Comparison of ENCODE assay signal across 8 cellular contexts in genomic region chr3:53044371-53045106, GRCh38. TPM values are rescaled to one million over a fixed set of nuclear protein-coding genes. Genes with fewer than 3 reads are reported as not detected.
DNase-seq lines count a peak whose midpoint lies in the region; ATAC-seq and TF ChIP-seq lines count a peak whose summit lies in the region.

No MANE protein-coding gene starts in this region.

- dilution Hi-C loops in IMR-90 (cut with HindIII; ENCODE audit: low sequenced_read_pairs, unreplicated experiment), result no loop called here

- H3K4ac ChIP-seq in IMR-90 (ENCODE audit: low read depth, low read length), result peak overlapping the region; percentile 53; the same call in 1 of the 2 replicates

- H3K14ac ChIP-seq in IMR-90 (replicated peaks; ENCODE audit: low read depth, low read length), result peak overlapping the region; percentile 22; the same call in 1 of the 2 replicates

- peak overlapping the region; percentile 53; the same call in 1 of the 2 replicates for H3K23ac ChIP-seq in IMR-90 (ENCODE audit: low read depth, low read length)

- peak overlapping the region; percentile 88 for H3K4me2 ChIP-seq in IMR-90 (ENCODE audit: low read depth, low read length)

- H2AK5ac ChIP-seq in IMR-90 (ENCODE audit: low read depth, low read length), result no peak overlapping the region

- H3K27me3 Mint-ChIP-seq in activated CD4-positive, alpha-beta T cell treated with anti-CD3 and anti-CD28 coated beads, Interleukin-2, amount 10 ng/mL, durations not matched to agents 7 days and 5 days, result peaks cover 9% of the 10 kb centered on the region

- peak overlapping the region; percentile 66 for H2AK9ac ChIP-seq in IMR-90 (replicated peaks; ENCODE audit: low read depth, low read length, poor library complexity)

- H2BK5ac ChIP-seq in IMR-90 (ENCODE audit: low read depth, low read length, poor library complexity, severe bottlenecking), result no peak overlapping the region

- peak overlapping the region in 1 of 2 experiments; percentile 74; a peak in 2 of 4 replicates for H4K8ac ChIP-seq in IMR-90 (ENCODE audit: low read depth in 2 of 2, low read length in 2 of 2)

- BruUV-seq in IMR-90 (replicated peaks; lab: Mats Ljungman, UMichigan), result no TSS peak

- H3K18ac ChIP-seq in IMR-90 (ENCODE audit: low read depth, low read length), result no peak overlapping the region; the same call in 1 of the 2 replicates

- H3K56ac ChIP-seq in IMR-90 (ENCODE audit: extremely low read depth, insufficient read depth, low read length), result no peak overlapping the region; the same call in 1 of the 2 replicates

- H3K4me3 ChIP-seq in AG04449 (ENCODE audit: low read depth, low read length) (peak overlapping the region; percentile 69), IMR-90 (ENCODE audit: insufficient read depth, low read depth, low read length) (peak overlapping the region; percentile 93), lung (peak overlapping the region; percentile 68)
- peak overlapping the region; percentile 74 for H3K4me3 ChIP-seq in effector memory CD4-positive, alpha-beta T cell (ENCODE audit: insufficient read depth, low read depth, low read length, poor library complexity, severe bottlenecking)

- H3K4me1 ChIP-seq in IMR-90 (ENCODE audit: control insufficient read depth, insufficient read depth, low read length) (no peaks in the 10 kb centered on the region), lung (ENCODE audit: control insufficient read depth in 2 of 2, insufficient read depth in 2 of 2, low read length in 2 of 2) (peaks cover 4 to 8% of the 10 kb centered on the region in 2 donors)
- peaks cover 20% of the 10 kb centered on the region for H3K4me1 ChIP-seq in effector memory CD4-positive, alpha-beta T cell (ENCODE audit: control insufficient read depth, insufficient read depth, low read length, poor library complexity, severe bottlenecking)

- in situ Hi-C loops in IMR-90 (cut with MboI; ENCODE audit: low sequenced_read_pairs), result no loop called here

- H2AFZ ChIP-seq in IMR-90 (replicated peaks; ENCODE audit: low read length, poor library complexity), result peak overlapping the region; percentile 95

- no peaks in the 10 kb centered on the region for H3K9me1 ChIP-seq in IMR-90 (ENCODE audit: insufficient read depth, low read length)

- no peaks in the 10 kb centered on the region for H3K9me3 ChIP-seq in IMR-90 (ENCODE audit: control insufficient read depth, insufficient read depth, low read length)
- no peaks in the 10 kb centered on the region for H3K9me3 ChIP-seq in effector memory CD4-positive, alpha-beta T cell (ENCODE audit: control insufficient read depth, low read length)
- no peaks in the 10 kb centered on the region for H3K9me3 ChIP-seq in lung (ENCODE audit: control insufficient read depth in 2 of 2, insufficient read depth in 1 of 2, low read length in 1 of 2)

- no peak for DNase-seq in AG04449 (ENCODE audit: low read depth, low spot score)
- DNase-seq in IMR-90, result peak; percentile 40
- peak; percentile 46 for DNase-seq in activated CD4-positive, alpha-beta T cell treated with anti-CD3 and anti-CD28 coated beads, Interleukin-2, amount 10 ng/mL, durations not matched to agents 7 days and 5 days
- peak; percentile 8 to 33 (median 21) for DNase-seq in effector memory CD4-positive, alpha-beta T cell
- DNase-seq in lung (ENCODE audit: low spot score), result no peak
- DNase-seq in stimulated activated effector memory CD8-positive, alpha-beta T cell treated with anti-CD3 and anti-CD28 coated beads, Interleukin-12 subunit alpha, Interleukin-12 subunit beta, amount 100 ng/mL, for 72 hours (ENCODE audit: low spot score in 2 of 2), result peak in 1 of 2 donors; percentile 74
- DNase-seq in GF-D8 (lab: John Stamatoyannopoulos, UW), result no peak

- H3K9me3 Mint-ChIP-seq in activated CD4-positive, alpha-beta T cell treated with anti-CD3 and anti-CD28 coated beads, Interleukin-2, amount 10 ng/mL, durations not matched to agents 7 days and 5 days, result no peaks in the 10 kb centered on the region
- H3K9me3 Mint-ChIP-seq in stimulated activated effector memory CD8-positive, alpha-beta T cell treated with anti-CD3 and anti-CD28 coated beads, Interleukin-12 subunit alpha, Interleukin-12 subunit beta, amount 100 ng/mL, for 72 hours, result no peaks in the 10 kb centered on the region

- H3K27ac ChIP-seq in IMR-90 (ENCODE audit: insufficient read depth, low read length) (0 out of 2 replicates have a peak overlapping the region, but pooled peaks have one; percentile 20), lung (ENCODE audit: low read depth in 1 of 2, low read length in 1 of 2) (peak overlapping the region; percentile 91 to 97)
- H3K27ac ChIP-seq in effector memory CD4-positive, alpha-beta T cell (ENCODE audit: insufficient read depth, low read length, poor library complexity, severe bottlenecking), result peak overlapping the region; percentile 90

- H4K20me1 ChIP-seq in IMR-90 (ENCODE audit: insufficient read depth, low read length), result no peaks in the 10 kb centered on the region

- TF ChIP-seq CTCF in AG04449 (IDR thresholded peaks at IDR 0.05; ENCODE audit: insufficient read depth, low read length, missing control alignments) (no peak), IMR-90 (conservative IDR thresholded peaks at IDR 0.05; ENCODE audit: low read depth, low read length) (no peak), lung (IDR thresholded peaks at IDR 0.05; ENCODE audit: control extremely low read depth, extremely low read depth) (no peak)

- peak overlapping the region; percentile 99 for H3K27ac Mint-ChIP-seq in activated CD4-positive, alpha-beta T cell treated with anti-CD3 and anti-CD28 coated beads, Interleukin-2, amount 10 ng/mL, durations not matched to agents 7 days and 5 days
- H3K27ac Mint-ChIP-seq in stimulated activated effector memory CD8-positive, alpha-beta T cell treated with anti-CD3 and anti-CD28 coated beads, Interleukin-12 subunit alpha, Interleukin-12 subunit beta, amount 100 ng/mL, for 72 hours, result peak overlapping the region; percentile 94

- H2BK20ac ChIP-seq in IMR-90 (ENCODE audit: low read depth, low read length), result no peak overlapping the region

- CTCF ChIA-PET in AG04449 (lab: Yijun Ruan, JAX) (no interaction called here), IMR-90 (lab: Yijun Ruan, JAX) (interaction anchor here (0.6 to 1.2 kb wide), 2 partner anchors 9 to 54 kb away, joined by 4 read pairs; no protein-coding TSS in a partner anchor)
- CTCF ChIA-PET in activated CD4-positive, alpha-beta T cell treated with anti-CD3 and anti-CD28 coated beads, Interleukin-2, amount 10 ng/mL, durations not matched to agents 7 days and 5 days (lab: Charles Lee), result interaction anchor here (0.9 to 1.1 kb wide), 3 partner anchors 9 to 148 kb away, joined by 4 to 5 read pairs (median 4); partner anchors contain the start of gene STIMATE

- intact Hi-C loops in IMR-90 (cut with micrococcal nuclease), result no loop called here

- H3K9ac ChIP-seq in IMR-90 (ENCODE audit: low read depth, low read length), result peak overlapping the region; percentile 83

- no peak for TF ChIP-seq POLR2A in IMR-90 (IDR thresholded peaks at IDR 0.05; ENCODE audit: low read depth, low read length)

- peaks cover 10% of the 10 kb centered on the region in 2 experiments; a peak in 2 of 4 replicates for H3K79me1 ChIP-seq in IMR-90 (ENCODE audit: low read depth in 1 of 2, low read length in 2 of 2)

- peaks cover 51% of the 10 kb centered on the region for H3K4me1 Mint-ChIP-seq in activated CD4-positive, alpha-beta T cell treated with anti-CD3 and anti-CD28 coated beads, Interleukin-2, amount 10 ng/mL, durations not matched to agents 7 days and 5 days
- H3K4me1 Mint-ChIP-seq in stimulated activated effector memory CD8-positive, alpha-beta T cell treated with anti-CD3 and anti-CD28 coated beads, Interleukin-12 subunit alpha, Interleukin-12 subunit beta, amount 100 ng/mL, for 72 hours, result peaks cover 39% of the 10 kb centered on the region

- peak overlapping the region; percentile 96 for H3K4me3 Mint-ChIP-seq in activated CD4-positive, alpha-beta T cell treated with anti-CD3 and anti-CD28 coated beads, Interleukin-2, amount 10 ng/mL, durations not matched to agents 7 days and 5 days
- peak overlapping the region; percentile 87 for H3K4me3 Mint-ChIP-seq in stimulated activated effector memory CD8-positive, alpha-beta T cell treated with anti-CD3 and anti-CD28 coated beads, Interleukin-12 subunit alpha, Interleukin-12 subunit beta, amount 100 ng/mL, for 72 hours

- peak overlapping the region; percentile 38; the same call in 1 of the 2 replicates for H4K5ac ChIP-seq in IMR-90 (ENCODE audit: low read depth, low read length)

- ATAC-seq in GM18873 (IDR thresholded peaks at IDR 0.05; ENCODE audit: low FRiP score, unreplicated experiment), result peak; percentile 14
- ATAC-seq in IMR-90 (ENCODE audit: low read depth), result peak; percentile 40
- ATAC-seq in lung (ENCODE audit: insufficient read depth, low FRiP score), result no peak
- ATAC-seq in stimulated activated effector memory CD8-positive, alpha-beta T cell treated with anti-CD3 and anti-CD28 coated beads, Interleukin-12 subunit alpha, Interleukin-12 subunit beta, amount 100 ng/mL, for 72 hours, result peak; percentile 8

- H3K27me3 ChIP-seq in IMR-90 (ENCODE audit: control insufficient read depth, insufficient read depth, low read length) (peaks cover 15% of the 10 kb centered on the region), lung (ENCODE audit: control insufficient read depth, insufficient read depth) (no peaks in the 10 kb centered on the region)
- no peaks in the 10 kb centered on the region for H3K27me3 ChIP-seq in effector memory CD4-positive, alpha-beta T cell (replicated peaks; ENCODE audit: control insufficient read depth, insufficient read depth, low read length, poor library complexity, severe bottlenecking)

- POLR2A ChIA-PET in AG04449 (lab: Yijun Ruan, JAX) (no interaction called here), IMR-90 (lab: Charles Lee; ENCODE audit: unreplicated experiment) (no interaction called here)
- POLR2A ChIA-PET in activated CD4-positive, alpha-beta T cell treated with anti-CD3 and anti-CD28 coated beads, Interleukin-2, amount 10 ng/mL, durations not matched to agents 7 days and 5 days (lab: Charles Lee), result no interaction called here

- no peak overlapping the region for H4K91ac ChIP-seq in IMR-90 (ENCODE audit: insufficient read depth, low read depth, low read length)

- H2BK120ac ChIP-seq in IMR-90 (ENCODE audit: low read depth, low read length), result no peak overlapping the region

- H3K36me3 ChIP-seq in IMR-90 (ENCODE audit: control insufficient read depth, insufficient read depth, low read length) (no peaks in the 10 kb centered on the region), lung (ENCODE audit: control insufficient read depth in 2 of 2, insufficient read depth in 2 of 2, low read length in 2 of 2) (no peaks in the 10 kb centered on the region)
- no peaks in the 10 kb centered on the region for H3K36me3 ChIP-seq in effector memory CD4-positive, alpha-beta T cell (ENCODE audit: control insufficient read depth, insufficient read depth, low read length)

- no peak for TF ChIP-seq RAD21 in IMR-90 (IDR thresholded peaks at IDR 0.05; ENCODE audit: low read length)

- peaks cover 11% of the 10 kb centered on the region for H3K36me3 Mint-ChIP-seq in activated CD4-positive, alpha-beta T cell treated with anti-CD3 and anti-CD28 coated beads, Interleukin-2, amount 10 ng/mL, durations not matched to agents 7 days and 5 days (ENCODE audit: low read depth)
- H3K36me3 Mint-ChIP-seq in stimulated activated effector memory CD8-positive, alpha-beta T cell treated with anti-CD3 and anti-CD28 coated beads, Interleukin-12 subunit alpha, Interleukin-12 subunit beta, amount 100 ng/mL, for 72 hours, result peaks cover 19% of the 10 kb centered on the region

- WGBS in IMR-90 (ENCODE audit: extremely low coverage in 2 of 2, insufficient read length in 1 of 2), 2 experiments, result 13% methylated on average over 19 of the region's 33 CpGs; no CpG with 5 or more reads in 1 of the 2 experiments
- 15 to 16% methylated on average over 33 of the region's 33 CpGs for WGBS in lung, 2 donors

- no peak overlapping the region for H2BK15ac ChIP-seq in IMR-90 (ENCODE audit: low read depth, low read length)

RNA-seq across cellular contexts. Expression of gene SFMBT1, which starts 1.3 kb away (rescaled TPM):
- total RNA-seq in IMR-90 (2012; rRNA removed), result 1.8 and 3.6 TPM in 2 replicates
- 0.92 and 1.0 TPM in 2 replicates for polyA plus RNA-seq in IMR-90 (2012; rRNA removed)
- polyA plus RNA-seq in IMR-90 (2012; cell fraction: cytosol; rRNA removed), result 0.42 and 0.74 TPM in 2 replicates
- polyA plus RNA-seq in IMR-90 (2012; cell fraction: nucleus; rRNA removed; ENCODE audit: low replicate concordance), result 0.25 and 1.2 TPM in 2 replicates
- total RNA-seq in activated CD4-positive, alpha-beta T cell treated with anti-CD3 and anti-CD28 coated beads, Interleukin-2, amount 10 ng/mL, durations not matched to agents 7 days and 5 days, result 10 to 100 TPM; 32.2 to 32.8 TPM
- 10 to 100 TPM; 15.5 to 19.2 TPM for total RNA-seq in lung
- polyA plus RNA-seq in lung, result 1 to 10 TPM; 3.4 to 4.0 TPM

Comparison
In these comparisons a context has a peak if more than half of its experiments do, and no peak if none do; other contexts are left out.
1. DNase-seq: peak in IMR-90 (single experiment), activated CD4-positive, alpha-beta T cell treated with anti-CD3 and anti-CD28 coated beads, Interleukin-2, amount 10 ng/mL, durations not matched to agents 7 days and 5 days (single experiment) and effector memory CD4-positive, alpha-beta T cell (3 of 3); none in AG04449 (single experiment), lung (single experiment) and GF-D8 (single experiment).
2. H3K27ac ChIP-seq: peak in every context shown above with its lines; median percentile 94 in lung; 90 in effector memory CD4-positive, alpha-beta T cell; 20 in IMR-90.
3. Peak in every context shown above with its lines, with median percentiles within 50 percentile points of each other: H3K4me3 ChIP-seq.